17 cellular contexts compared by ENCODE assay signal in the genomic region with DNA sequence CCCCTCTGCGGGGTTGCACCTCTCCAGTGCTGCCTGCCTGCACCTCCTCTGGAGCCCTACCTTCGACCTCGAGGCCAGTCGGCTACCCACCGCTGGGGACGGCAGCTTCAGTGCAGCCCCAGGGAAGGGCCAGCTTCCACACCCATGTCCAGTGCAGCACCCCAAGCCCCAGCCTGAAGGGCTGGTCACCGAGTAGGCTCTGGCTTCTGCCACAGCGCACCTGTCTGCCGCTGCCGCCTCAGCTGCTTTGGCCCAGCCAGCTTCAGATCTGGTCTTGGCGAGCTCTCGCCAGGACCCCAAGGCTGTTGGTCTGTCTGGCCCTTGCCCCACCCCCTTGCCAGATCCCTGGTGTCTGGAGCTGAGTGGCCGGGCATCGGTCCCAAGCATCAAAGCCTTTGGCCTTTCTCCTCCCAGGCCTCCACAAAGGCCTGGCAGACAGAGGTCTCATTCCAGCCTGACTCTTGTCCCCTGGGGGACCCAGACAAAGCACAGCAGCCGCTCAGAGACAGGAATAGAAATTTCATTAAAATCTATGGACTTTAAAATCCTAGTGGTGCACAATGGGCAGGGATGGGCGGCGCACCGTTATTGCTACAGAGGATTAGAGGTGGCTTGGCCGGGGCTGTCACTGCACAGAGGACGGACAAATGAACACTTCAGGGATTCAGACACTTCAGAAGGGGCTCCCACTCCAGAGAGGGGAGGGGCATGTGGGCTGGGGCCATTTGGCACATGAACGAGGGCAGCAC. TPM values are rescaled to one million over a fixed set of nuclear protein-coding genes. Genes with fewer than 3 reads are reported as not detected.
"Had no signal": no experiment of that assay in that cellular context is flagged by ENCODE, and none has a peak within 500 bp of the region (broad histone marks: within the 10 kb centered on the region; RNA-seq: fewer than 3 reads in every experiment).

No MANE protein-coding gene starts in this region.

- H3K79me2 ChIP-seq: parathyroid adenoma had no signal

- DNase-seq: activated CD4-positive, alpha-beta T cell treated with anti-CD3 and anti-CD28 coated beads, Interleukin-2, amount 10 ng/mL, durations not matched to agents 7 days and 5 days; activated CD4-positive, CD25-positive, alpha-beta regulatory T cell; activated naive CD4-positive, alpha-beta T cell treated with anti-CD3 and anti-CD28 coated beads for 36 hours; activated T-cell treated with anti-CD3 and anti-CD28 coated beads for 4 hours; central memory CD4-positive, alpha-beta T cell; immature natural killer cell; left cardiac atrium; lower lobe of right lung; stimulated activated CD4-positive, alpha-beta T cell treated with anti-CD3 and anti-CD28 coated beads, Interleukin-1b, Interleukin-23, amount 100 ng/mL, for 48 hours; T-helper 2 cell; trophoblast cell had no signal

- FAIRE-seq: TTC549 had no signal

- ATAC-seq: activated T-helper 17 cell treated with anti-CD3 and anti-CD28 coated beads, Interleukin-2, amount 50 U/mL, for 72 hours; left cardiac atrium; lower lobe of right lung; mucosa of descending colon; stimulated activated memory B cell treated with anti-CD40 and anti-IgM and Interleukin-4, amounts not matched to agents 10 μg/mL and 1 μg/mL and 100 μg/mL, for 72 hours had no signal

- H3K9ac ChIP-seq: parathyroid adenoma had no signal

- H3K27ac ChIP-seq: lower lobe of right lung, parathyroid adenoma had no signal

- H2AFZ ChIP-seq: parathyroid adenoma had no signal

- H3K4me1 ChIP-seq: parathyroid adenoma had no signal

- H3K4me2 ChIP-seq: smooth muscle cell had no signal

- H3K9me3 ChIP-seq: lower lobe of right lung, mucosa of descending colon had no signal

- H3K4me3 ChIP-seq: lower lobe of right lung, mucosa of descending colon, smooth muscle cell had no signal

RNA-seq across cellular contexts. Expression of a gene that starts 35.1 kb away (rescaled TPM):
- polyA plus RNA-seq: immature natural killer cell had no signal
